In genomic region chr12:39103552-39104165, GRCh38 we compare ENCODE assay signal across 8 cellular contexts.
DNase-seq lines count a peak whose midpoint lies in the region; ATAC-seq and TF ChIP-seq lines count a peak whose summit lies in the region.

No MANE protein-coding gene starts in this region.

- no peaks in the 10 kb centered on the region for H3K36me3 ChIP-seq in MG63
- no peaks in the 10 kb centered on the region for H3K36me3 ChIP-seq in naive thymus-derived CD4-positive, alpha-beta T cell (ENCODE audit: control insufficient read depth in 2 of 3, insufficient read depth in 3 of 3, low read length in 3 of 3)

- no peaks in the 10 kb centered on the region for H3K27me3 Mint-ChIP-seq in naive thymus-derived CD4-positive, alpha-beta T cell

- ATAC-seq in GM18499 (IDR thresholded peaks at IDR 0.05; ENCODE audit: insufficient read depth, unreplicated experiment), result peak; percentile 84
- peak; percentile 95 for ATAC-seq in HG02623 (IDR thresholded peaks at IDR 0.05; ENCODE audit: unreplicated experiment)
- ATAC-seq in naive thymus-derived CD4-positive, alpha-beta T cell, result peak; percentile 84

- intact Hi-C loops in naive thymus-derived CD4-positive, alpha-beta T cell (cut with micrococcal nuclease), result loop anchor here (1.0 to 5.0 kb wide), 6 partner anchors 181 to 965 kb away; no protein-coding TSS in a partner anchor

- no peaks in the 10 kb centered on the region for H3K27me3 ChIP-seq in MG63
- no peaks in the 10 kb centered on the region for H3K27me3 ChIP-seq in naive thymus-derived CD4-positive, alpha-beta T cell (ENCODE audit: control insufficient read depth in 2 of 2, insufficient read depth in 2 of 2, low read length in 2 of 2)

- in situ Hi-C loops in SK-MEL-5 (cut with HindIII; ENCODE audit: low pct_unique_long_range_greater_than_20kb, low sequenced_read_pairs), result no loop called here

- no peak for TF ChIP-seq POLR2A in erythroblast (IDR thresholded peaks at IDR 0.05; ENCODE audit: low read length)

- no peak overlapping the region for H3K4me3 ChIP-seq in MG63
- no peak overlapping the region for H3K4me3 ChIP-seq in naive thymus-derived CD4-positive, alpha-beta T cell (ENCODE audit: low read length)

- H3K36me3 Mint-ChIP-seq in naive thymus-derived CD4-positive, alpha-beta T cell, result no peaks in the 10 kb centered on the region

- no peaks in the 10 kb centered on the region for H3K9me3 Mint-ChIP-seq in naive thymus-derived CD4-positive, alpha-beta T cell

- no peaks in the 10 kb centered on the region for H3K4me1 Mint-ChIP-seq in naive thymus-derived CD4-positive, alpha-beta T cell

- no peak overlapping the region for H3K27ac ChIP-seq in naive thymus-derived CD4-positive, alpha-beta T cell (ENCODE audit: low read depth, low read length)

- no peaks in the 10 kb centered on the region; the same call in 1 of the 2 replicates for H3K9me3 ChIP-seq in MG63
- no peaks in the 10 kb centered on the region for H3K9me3 ChIP-seq in naive thymus-derived CD4-positive, alpha-beta T cell (ENCODE audit: control insufficient read depth in 2 of 3, low read length in 3 of 3)

- POLR2A ChIA-PET in naive thymus-derived CD4-positive, alpha-beta T cell (lab: Charles Lee), result no interaction called here

- DNase-seq in Ammon's horn (ENCODE audit: low spot score), result peak; percentile 83
- peak; percentile 19 for DNase-seq in MG63
- DNase-seq in SK-MEL-5 (ENCODE audit: low read depth, low spot score), result peak; percentile 89
- peak; percentile 52 to 65 for DNase-seq in erythroblast (lab: John Stamatoyannopoulos, UW)
- peak in 5 of 9 donors; percentile 13 to 37 (median 24) for DNase-seq in naive thymus-derived CD4-positive, alpha-beta T cell
- no peak for DNase-seq in ecto neural progenitor cell (ENCODE audit: low spot score)

- H3K4me3 Mint-ChIP-seq in naive thymus-derived CD4-positive, alpha-beta T cell, result no peak overlapping the region

- no peaks in the 10 kb centered on the region for H3K4me1 ChIP-seq in naive thymus-derived CD4-positive, alpha-beta T cell (ENCODE audit: control insufficient read depth in 2 of 2, insufficient read depth in 2 of 2, low read length in 2 of 2)

- CTCF ChIA-PET in naive thymus-derived CD4-positive, alpha-beta T cell (lab: Charles Lee), result interaction anchor here (0.5 to 0.6 kb wide), 2 partner anchors 339 to 1358 kb away, joined by 4 read pairs; no protein-coding TSS in a partner anchor

- no peak overlapping the region for H3K27ac Mint-ChIP-seq in naive thymus-derived CD4-positive, alpha-beta T cell
